1 cellular context compared by ENCODE assay signal in genomic region chr1:35555601-35556477, GRCh38.
TF ChIP-seq lines count a peak whose summit lies in the region.

No MANE protein-coding gene starts in this region.

TF ChIP-seq in HepG2, 621 proteins besides CTCF, POLR2A, EP300 and RAD21 (continued from another document and continues in another):
- TF ChIP-seq, protein P1, sequence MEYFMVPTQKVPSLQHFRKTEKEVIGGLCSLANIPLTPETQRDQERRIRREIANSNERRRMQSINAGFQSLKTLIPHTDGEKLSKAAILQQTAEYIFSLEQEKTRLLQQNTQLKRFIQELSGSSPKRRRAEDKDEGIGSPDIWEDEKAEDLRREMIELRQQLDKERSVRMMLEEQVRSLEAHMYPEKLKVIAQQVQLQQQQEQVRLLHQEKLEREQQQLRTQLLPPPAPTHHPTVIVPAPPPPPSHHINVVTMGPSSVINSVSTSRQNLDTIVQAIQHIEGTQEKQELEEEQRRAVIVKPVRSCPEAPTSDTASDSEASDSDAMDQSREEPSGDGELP (IDR thresholded peaks at IDR 0.05; ENCODE audit: borderline replicate concordance, low read depth): peak; percentile 94
- TF ChIP-seq ZNF687 (CRISPR knock-in tag; IDR thresholded peaks at IDR 0.05): no peak
- TF ChIP-seq, protein P2, sequence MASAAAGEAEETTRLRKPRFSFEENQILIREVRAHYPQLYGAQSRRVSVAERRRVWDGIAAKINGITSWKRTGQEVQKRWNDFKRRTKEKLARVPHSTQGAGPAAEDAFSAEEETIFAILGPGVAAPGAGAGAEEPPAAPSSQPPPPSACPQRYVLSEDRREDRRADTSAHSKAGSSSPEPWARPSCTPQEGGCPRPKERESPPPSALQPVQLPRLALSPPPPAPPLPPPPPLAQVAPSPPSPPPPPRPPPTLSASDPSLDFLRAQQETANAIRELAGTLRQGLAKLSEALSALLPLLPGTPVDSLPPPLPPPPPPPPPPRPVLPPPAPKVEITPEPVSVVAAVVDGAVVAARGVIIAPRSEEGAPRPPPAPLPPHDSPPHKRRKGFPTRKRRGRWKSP (CRISPR knock-in tag; IDR thresholded peaks at IDR 0.05): 0 out of 2 replicates have a peak, but pooled peaks have one; percentile 4
- TF ChIP-seq DPF2 (CRISPR knock-in tag; IDR thresholded peaks at IDR 0.05; ENCODE audit: borderline replicate concordance, low read depth): peak; percentile 42; the same call in 1 of the 2 replicates
- TF ChIP-seq, protein P3, sequence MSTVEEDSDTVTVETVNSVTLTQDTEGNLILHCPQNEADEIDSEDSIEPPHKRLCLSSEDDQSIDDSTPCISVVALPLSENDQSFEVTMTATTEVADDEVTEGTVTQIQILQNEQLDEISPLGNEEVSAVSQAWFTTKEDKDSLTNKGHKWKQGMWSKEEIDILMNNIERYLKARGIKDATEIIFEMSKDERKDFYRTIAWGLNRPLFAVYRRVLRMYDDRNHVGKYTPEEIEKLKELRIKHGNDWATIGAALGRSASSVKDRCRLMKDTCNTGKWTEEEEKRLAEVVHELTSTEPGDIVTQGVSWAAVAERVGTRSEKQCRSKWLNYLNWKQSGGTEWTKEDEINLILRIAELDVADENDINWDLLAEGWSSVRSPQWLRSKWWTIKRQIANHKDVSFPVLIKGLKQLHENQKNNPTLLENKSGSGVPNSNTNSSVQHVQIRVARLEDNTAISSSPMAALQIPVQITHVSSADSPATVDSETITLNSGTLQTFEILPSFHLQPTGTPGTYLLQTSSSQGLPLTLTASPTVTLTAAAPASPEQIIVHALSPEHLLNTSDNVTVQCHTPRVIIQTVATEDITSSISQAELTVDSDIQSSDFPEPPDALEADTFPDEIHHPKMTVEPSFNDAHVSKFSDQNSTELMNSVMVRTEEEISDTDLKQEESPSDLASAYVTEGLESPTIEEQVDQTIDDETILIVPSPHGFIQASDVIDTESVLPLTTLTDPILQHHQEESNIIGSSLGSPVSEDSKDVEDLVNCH (CRISPR knock-in tag; IDR thresholded peaks at IDR 0.05): no peak
- TF ChIP-seq SUZ12 (IDR thresholded peaks at IDR 0.05; ENCODE audit: low read depth, low read length): no peak
- no peak for TF ChIP-seq ZNF800 (CRISPR knock-in tag; IDR thresholded peaks at IDR 0.05)
- TF ChIP-seq CEBPB (IDR thresholded peaks at IDR 0.05; ENCODE audit: borderline replicate concordance, low read depth, low read length): no peak
- no peak for TF ChIP-seq PAWR (CRISPR knock-in tag; IDR thresholded peaks at IDR 0.05; ENCODE audit: borderline replicate concordance)
- TF ChIP-seq, protein P4, sequence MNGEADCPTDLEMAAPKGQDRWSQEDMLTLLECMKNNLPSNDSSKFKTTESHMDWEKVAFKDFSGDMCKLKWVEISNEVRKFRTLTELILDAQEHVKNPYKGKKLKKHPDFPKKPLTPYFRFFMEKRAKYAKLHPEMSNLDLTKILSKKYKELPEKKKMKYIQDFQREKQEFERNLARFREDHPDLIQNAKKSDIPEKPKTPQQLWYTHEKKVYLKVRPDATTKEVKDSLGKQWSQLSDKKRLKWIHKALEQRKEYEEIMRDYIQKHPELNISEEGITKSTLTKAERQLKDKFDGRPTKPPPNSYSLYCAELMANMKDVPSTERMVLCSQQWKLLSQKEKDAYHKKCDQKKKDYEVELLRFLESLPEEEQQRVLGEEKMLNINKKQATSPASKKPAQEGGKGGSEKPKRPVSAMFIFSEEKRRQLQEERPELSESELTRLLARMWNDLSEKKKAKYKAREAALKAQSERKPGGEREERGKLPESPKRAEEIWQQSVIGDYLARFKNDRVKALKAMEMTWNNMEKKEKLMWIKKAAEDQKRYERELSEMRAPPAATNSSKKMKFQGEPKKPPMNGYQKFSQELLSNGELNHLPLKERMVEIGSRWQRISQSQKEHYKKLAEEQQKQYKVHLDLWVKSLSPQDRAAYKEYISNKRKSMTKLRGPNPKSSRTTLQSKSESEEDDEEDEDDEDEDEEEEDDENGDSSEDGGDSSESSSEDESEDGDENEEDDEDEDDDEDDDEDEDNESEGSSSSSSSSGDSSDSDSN (CRISPR knock-in tag; IDR thresholded peaks at IDR 0.05): no peak
- no peak for TF ChIP-seq NR3C1 (CRISPR knock-in tag; IDR thresholded peaks at IDR 0.05)
- no peak for TF ChIP-seq TEAD2 (CRISPR knock-in tag; IDR thresholded peaks at IDR 0.05)
- TF ChIP-seq ZNF605 (CRISPR knock-in tag; IDR thresholded peaks at IDR 0.05): peak; percentile 29; the same call in 1 of the 2 replicates
- no peak for TF ChIP-seq NFATC3 (CRISPR knock-in tag; IDR thresholded peaks at IDR 0.05)
- peak; percentile 13; the same call in 1 of the 2 replicates for TF ChIP-seq CREB1 (IDR thresholded peaks at IDR 0.05)
- TF ChIP-seq CREB1 (CRISPR knock-in tag; IDR thresholded peaks at IDR 0.05): peak; percentile 78
- TF ChIP-seq ZSCAN20 (CRISPR knock-in tag; IDR thresholded peaks at IDR 0.05; ENCODE audit: borderline replicate concordance): no peak
- no peak for TF ChIP-seq KAT2B (IDR thresholded peaks at IDR 0.05; ENCODE audit: borderline replicate concordance, low read depth, low read length)
- no peak for TF ChIP-seq NR1H2 (CRISPR knock-in tag; IDR thresholded peaks at IDR 0.05; ENCODE audit: borderline replicate concordance, low read depth)
- TF ChIP-seq ZBTB43 (CRISPR knock-in tag; conservative IDR thresholded peaks at IDR 0.05): no peak
- TF ChIP-seq BRD4 (CRISPR knock-in tag; IDR thresholded peaks at IDR 0.05): no peak
- TF ChIP-seq ZNF773 (CRISPR knock-in tag; IDR thresholded peaks at IDR 0.05; ENCODE audit: borderline replicate concordance): no peak
- TF ChIP-seq ZNF180 (CRISPR knock-in tag; IDR thresholded peaks at IDR 0.05; ENCODE audit: borderline replicate concordance, low read depth): no peak
- TF ChIP-seq ZNF264 (CRISPR knock-in tag; IDR thresholded peaks at IDR 0.05): no peak
- peak; percentile 27; the same call in 1 of the 2 replicates for TF ChIP-seq PPARG (CRISPR knock-in tag; conservative IDR thresholded peaks at IDR 0.05)
- no peak for TF ChIP-seq SRY (CRISPR knock-in tag; IDR thresholded peaks at IDR 0.05)
- no peak for TF ChIP-seq NR2F1 (CRISPR knock-in tag; IDR thresholded peaks at IDR 0.05)
- no peak for TF ChIP-seq NFKBIZ (CRISPR knock-in tag; IDR thresholded peaks at IDR 0.05)
- peak; percentile 55; the same call in 1 of the 2 replicates for TF ChIP-seq MEF2D (CRISPR knock-in tag; IDR thresholded peaks at IDR 0.05)
- TF ChIP-seq, protein P5, sequence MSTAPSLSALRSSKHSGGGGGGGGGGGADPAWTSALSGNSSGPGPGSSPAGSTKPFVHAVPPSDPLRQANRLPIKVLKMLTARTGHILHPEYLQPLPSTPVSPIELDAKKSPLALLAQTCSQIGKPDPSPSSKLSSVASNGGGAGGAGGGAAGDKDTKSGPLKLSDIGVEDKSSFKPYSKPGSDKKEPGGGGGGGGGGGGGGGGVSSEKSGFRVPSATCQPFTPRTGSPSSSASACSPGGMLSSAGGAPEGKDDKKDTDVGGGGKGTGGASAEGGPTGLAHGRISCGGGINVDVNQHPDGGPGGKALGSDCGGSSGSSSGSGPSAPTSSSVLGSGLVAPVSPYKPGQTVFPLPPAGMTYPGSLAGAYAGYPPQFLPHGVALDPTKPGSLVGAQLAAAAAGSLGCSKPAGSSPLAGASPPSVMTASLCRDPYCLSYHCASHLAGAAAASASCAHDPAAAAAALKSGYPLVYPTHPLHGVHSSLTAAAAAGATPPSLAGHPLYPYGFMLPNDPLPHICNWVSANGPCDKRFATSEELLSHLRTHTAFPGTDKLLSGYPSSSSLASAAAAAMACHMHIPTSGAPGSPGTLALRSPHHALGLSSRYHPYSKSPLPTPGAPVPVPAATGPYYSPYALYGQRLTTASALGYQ (CRISPR knock-in tag; IDR thresholded peaks at IDR 0.05): no peak
- peak; percentile 39; the same call in 1 of the 2 replicates for TF ChIP-seq CEBPG (CRISPR knock-in tag; IDR thresholded peaks at IDR 0.05)
- no peak for TF ChIP-seq ZNF530 (CRISPR knock-in tag; IDR thresholded peaks at IDR 0.05; ENCODE audit: low read depth)
- peak; percentile 78 for TF ChIP-seq HDAC1 (CRISPR knock-in tag; IDR thresholded peaks at IDR 0.05)
- peak; percentile 46; the same call in 1 of the 2 replicates for TF ChIP-seq FOXO1 (CRISPR knock-in tag; IDR thresholded peaks at IDR 0.05)
- TF ChIP-seq NKX3-1 (CRISPR knock-in tag; IDR thresholded peaks at IDR 0.05): no peak
- TF ChIP-seq TCF12 (IDR thresholded peaks at IDR 0.05): no peak
- TF ChIP-seq TCF12 (CRISPR knock-in tag; IDR thresholded peaks at IDR 0.05): no peak
- no peak for TF ChIP-seq ZHX2 (IDR thresholded peaks at IDR 0.05; ENCODE audit: low read depth)
- no peak for TF ChIP-seq ZHX2 (CRISPR knock-in tag; IDR thresholded peaks at IDR 0.05; ENCODE audit: borderline replicate concordance)
- peak; percentile 82; the same call in 1 of the 2 replicates for TF ChIP-seq HMG20B (CRISPR knock-in tag; conservative IDR thresholded peaks at IDR 0.05)
